ENCODE assay signal across 12 cellular contexts in genomic region chr16:82082543-82083244, GRCh38. TPM values are rescaled to one million over a fixed set of nuclear protein-coding genes. Genes with fewer than 3 reads are reported as not detected.
DNase-seq lines count a peak whose midpoint lies in the region; ATAC-seq and TF ChIP-seq lines count a peak whose summit lies in the region.
"Had no signal": no experiment of that assay in that cellular context is flagged by ENCODE, and none has a peak within 500 bp of the region (broad histone marks: within the 10 kb centered on the region; RNA-seq: fewer than 3 reads in every experiment).

No MANE protein-coding gene starts in this region.

- H3K9me3 Mint-ChIP-seq in CD4-positive, alpha-beta T cell = peaks cover 5% of the 10 kb centered on the region

- TF ChIP-seq CTCF in GM20000 (IDR thresholded peaks at IDR 0.05; ENCODE audit: extremely low read depth, missing control alignments) = no peak
- TF ChIP-seq CTCF in CD4-positive, alpha-beta T cell (IDR thresholded peaks at IDR 0.05) = no peak

- no peak for ATAC-seq in CD4-positive, alpha-beta T cell (ENCODE audit: poor library complexity)
- no peak for ATAC-seq in GM21619 (IDR thresholded peaks at IDR 0.05; ENCODE audit: unreplicated experiment)
- ATAC-seq: gastroesophageal sphincter had no signal

- intact Hi-C loops in CD4-positive, alpha-beta T cell (cut with DNase I, micrococcal nuclease) = no loop called here

- no peaks in the 10 kb centered on the region for H3K9me3 ChIP-seq in CD4-positive, alpha-beta T cell (ENCODE audit: control insufficient read depth, low read length)
- H3K9me3 ChIP-seq: SK-N-SH had no signal

- no peaks in the 10 kb centered on the region for H3K36me3 Mint-ChIP-seq in CD4-positive, alpha-beta T cell (ENCODE audit: low read depth)

- no peak overlapping the region for H3K4me3 Mint-ChIP-seq in CD4-positive, alpha-beta T cell
- H3K4me3 Mint-ChIP-seq: neural crest cell had no signal

- CTCF ChIA-PET in CD4-positive, alpha-beta T cell (lab: Charles Lee) = no interaction called here

- DNase-seq in AG08395 (ENCODE audit: low spot score) (peak; percentile 60), GM20000 (ENCODE audit: low spot score) (peak; percentile 31), LoVo (ENCODE audit: low spot score) (peak; percentile 79), epithelial cell of prostate (ENCODE audit: low read depth, low spot score) (no peak), NCI-H2107 (lab: John Stamatoyannopoulos, UW) (no peak)
- DNase-seq in CD4-positive, alpha-beta T cell = no peak
- DNase-seq in stimulated activated CD4-positive, alpha-beta T cell treated with anti-CD3 and anti-CD28 coated beads, Interleukin-4, amount 100 ng/mL, for 24 hours = no peak
- DNase-seq: KBM-7, SK-N-SH had no signal

- H3K27ac Mint-ChIP-seq in CD4-positive, alpha-beta T cell = no peak overlapping the region

- peak overlapping the region; percentile 35 for H3K27ac ChIP-seq in epithelial cell of prostate
- H3K27ac ChIP-seq in CD4-positive, alpha-beta T cell (ENCODE audit: low read depth, low read length) = no peak overlapping the region
- H3K27ac ChIP-seq: gastroesophageal sphincter had no signal

- no peaks in the 10 kb centered on the region for H3K27me3 ChIP-seq in CD4-positive, alpha-beta T cell (ENCODE audit: control insufficient read depth, insufficient read depth, low read length)
- H3K27me3 ChIP-seq: gastroesophageal sphincter had no signal

- peaks cover 27% of the 10 kb centered on the region for H3K27me3 Mint-ChIP-seq in CD4-positive, alpha-beta T cell

- POLR2A ChIA-PET in CD4-positive, alpha-beta T cell (lab: Charles Lee) = interaction anchor here (0.6 kb wide), 1 partner anchor 30 kb away, joined by 4 read pairs; no protein-coding TSS in a partner anchor

- no peaks in the 10 kb centered on the region for H3K4me1 Mint-ChIP-seq in CD4-positive, alpha-beta T cell (ENCODE audit: low read depth)
- H3K4me1 Mint-ChIP-seq: neural crest cell had no signal

RNA-seq across cellular contexts. Expression of gene HSD17B2, which starts 47.6 kb away (rescaled TPM):
- not detected for total RNA-seq in CD4-positive, alpha-beta T cell
- total RNA-seq: neural crest cell had no signal

Comparison
In these comparisons a context has a peak if more than half of its experiments do, and no peak if none do; other contexts are left out.
1. DNase-seq: peak in AG08395 (single experiment), GM20000 (single experiment) and LoVo (single experiment); none in epithelial cell of prostate (single experiment), CD4-positive, alpha-beta T cell (0 of 10), stimulated activated CD4-positive, alpha-beta T cell treated with anti-CD3 and anti-CD28 coated beads, Interleukin-4, amount 100 ng/mL, for 24 hours (single experiment) and NCI-H2107 (single experiment).